In the genomic region with DNA sequence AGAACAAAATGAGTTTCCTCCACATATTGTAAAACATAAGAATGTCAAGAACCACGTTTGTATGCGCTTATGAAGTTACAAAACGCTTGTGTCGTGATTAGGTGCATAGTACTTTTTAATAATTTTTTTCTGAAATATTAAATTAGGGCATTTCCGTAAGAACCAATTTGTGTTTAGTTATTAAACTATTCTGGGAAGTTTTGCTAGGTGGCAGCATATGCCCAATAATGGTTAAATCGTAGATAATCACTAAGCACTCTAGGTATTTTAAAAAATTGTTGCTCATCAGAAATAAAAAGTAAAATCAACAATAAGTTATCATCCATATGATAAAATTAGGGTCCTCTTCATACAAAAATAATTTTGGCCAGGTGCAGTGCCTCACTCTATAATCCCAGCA, we compare ENCODE assay signal across 1 cellular context.
TF ChIP-seq lines count a peak whose summit lies in the region.

No MANE protein-coding gene starts in this region.

TF ChIP-seq in endothelial cell of umbilical vein, 7 proteins besides CTCF, POLR2A, EP300 and RAD21 (continued from another document):
- TF ChIP-seq MAX (IDR thresholded peaks at IDR 0.05; ENCODE audit: insufficient read depth, insufficient read length), result no peak
- no peak for TF ChIP-seq JUN (IDR thresholded peaks at IDR 0.05; ENCODE audit: borderline replicate concordance, insufficient read depth, insufficient read length, low read depth)
- no peak for TF ChIP-seq GATA2 (IDR thresholded peaks at IDR 0.05; ENCODE audit: insufficient read depth, insufficient read length, low read depth, low read length)
- no peak for TF ChIP-seq MYC (IDR thresholded peaks at IDR 0.05; ENCODE audit: low read depth, low read length)
